18 cellular contexts compared by ENCODE assay signal in the genomic region with DNA sequence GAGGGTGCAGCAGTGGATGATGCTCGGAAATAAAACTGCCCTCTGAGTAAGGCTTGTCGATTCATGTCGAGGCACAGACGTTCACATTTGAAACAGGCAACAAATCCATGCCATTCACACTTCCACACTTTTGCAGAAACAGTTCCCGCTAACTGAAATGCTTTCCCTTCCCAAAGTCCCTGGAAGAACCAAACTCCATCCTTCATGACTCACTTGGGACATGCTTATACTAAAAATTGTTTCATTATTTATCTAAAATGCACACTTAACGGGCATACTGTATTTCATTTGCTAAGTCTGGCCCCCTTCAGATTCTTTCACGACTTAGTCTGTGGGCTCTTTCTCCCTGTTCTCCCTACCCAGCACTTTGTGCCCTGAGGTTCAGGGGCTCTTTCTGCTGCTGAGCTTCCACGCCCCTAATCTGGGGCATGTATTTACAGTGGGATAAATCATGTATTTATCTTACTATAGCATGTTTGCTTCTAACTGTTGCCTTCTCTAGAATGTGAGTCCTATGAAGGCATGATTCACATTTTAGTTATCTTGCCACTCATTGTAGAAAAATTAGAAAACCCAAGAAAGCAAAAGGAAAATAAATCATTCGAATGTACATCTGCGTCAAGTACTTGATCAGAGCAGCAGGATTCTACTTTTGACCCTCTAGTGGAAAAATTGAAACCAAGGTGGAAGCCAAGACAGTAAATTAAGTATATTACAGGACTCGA. TPM values are rescaled to one million over a fixed set of nuclear protein-coding genes. Genes with fewer than 3 reads are reported as not detected.
DNase-seq lines count a peak whose midpoint lies in the region; ATAC-seq, FAIRE-seq and TF ChIP-seq lines count a peak whose summit lies in the region.
"Had no signal": no experiment of that assay in that cellular context is flagged by ENCODE, and none has a peak within 500 bp of the region (broad histone marks: within the 10 kb centered on the region; RNA-seq: fewer than 3 reads in every experiment).

No MANE protein-coding gene starts in this region.

- H3K36me3 Mint-ChIP-seq in activated T-helper 2 cell treated with anti-CD3 and anti-CD28 coated beads, Interferon-gamma antibody, Interleukin-2, Interleukin-4, amounts not matched to agents 10 μg/mL and 5 μg/mL and 100 μg/mL, durations not matched to agents 14 hours and 24 hours and 36 hours (ENCODE audit: low read depth) = no peaks in the 10 kb centered on the region

- intact Hi-C loops in HepG2 (cut with micrococcal nuclease; ENCODE audit: unreplicated experiment) = no loop called here
- intact Hi-C loops in right lobe of liver (cut with DNase I) = no loop called here
- intact Hi-C loops in activated T-helper 2 cell treated with anti-CD3 and anti-CD28 coated beads, Interferon-gamma antibody, Interleukin-2, Interleukin-4, amounts not matched to agents 10 μg/mL and 5 μg/mL and 100 μg/mL, durations not matched to agents 14 hours and 24 hours and 36 hours (cut with micrococcal nuclease) = no loop called here
- intact Hi-C loops in uterus (cut with DNase I; ENCODE audit: low total_unique reads) = no loop called here

- TF ChIP-seq EP300 in HepG2 (IDR thresholded peaks at IDR 0.05; ENCODE audit: low read depth in 2 of 2, low read length in 2 of 2) (no peak), HepG2 (CRISPR knock-in tag; IDR thresholded peaks at IDR 0.05; ENCODE audit: borderline replicate concordance) (no peak)

- no TSS peak for BruUV-seq in HepG2 (replicated peaks; lab: Mats Ljungman, UMichigan)

- H3K27ac ChIP-seq in HepG2 (ENCODE audit: extremely low read length, insufficient read depth, low read length) (peak overlapping the region; percentile 30), right lobe of liver (no peak overlapping the region), hepatocyte (peak overlapping the region; percentile 50), uterus (peak overlapping the region; percentile 85 to 90)
- H3K27ac ChIP-seq: WERI-Rb-1 had no signal

- H3K4me1 ChIP-seq in HepG2 (ENCODE audit: insufficient read depth, low read length) = peaks cover 74% of the 10 kb centered on the region
- H3K4me1 ChIP-seq in right lobe of liver = peaks cover 0 to 36% (median 16%) of the 10 kb centered on the region in 4 donors
- peaks cover 35% of the 10 kb centered on the region for H3K4me1 ChIP-seq in hepatocyte (ENCODE audit: insufficient read depth)
- peaks cover 3 to 33% of the 10 kb centered on the region in 2 donors for H3K4me1 ChIP-seq in uterus

- ATAC-seq in HepG2 (no peak), right lobe of liver (no peak), HG03565 (IDR thresholded peaks at IDR 0.05; ENCODE audit: unreplicated experiment) (no peak), GM21528 (IDR thresholded peaks at IDR 0.05; ENCODE audit: low FRiP score, unreplicated experiment) (no peak)
- ATAC-seq: left colon had no signal

- no peaks in the 10 kb centered on the region for H3K27me3 Mint-ChIP-seq in activated T-helper 2 cell treated with anti-CD3 and anti-CD28 coated beads, Interferon-gamma antibody, Interleukin-2, Interleukin-4, amounts not matched to agents 10 μg/mL and 5 μg/mL and 100 μg/mL, durations not matched to agents 14 hours and 24 hours and 36 hours (ENCODE audit: low read depth)

- no peaks in the 10 kb centered on the region for H3K36me3 ChIP-seq in HepG2 (replicated peaks in 1 of 2; ENCODE audit: control insufficient read depth in 1 of 2, insufficient read depth in 2 of 2, low read length in 2 of 2)
- H3K36me3 ChIP-seq in right lobe of liver = no peaks in the 10 kb centered on the region
- H3K36me3 ChIP-seq in hepatocyte (replicated peaks; ENCODE audit: insufficient read depth, low read depth) = no peaks in the 10 kb centered on the region
- no peaks in the 10 kb centered on the region for H3K36me3 ChIP-seq in uterus
- H3K36me3 ChIP-seq: WERI-Rb-1 had no signal

- no peak overlapping the region for H3K4me3 ChIP-seq in HepG2 (replicated peaks in 1 of 3; ENCODE audit: insufficient read depth in 1 of 3, low read depth in 2 of 3, low read length in 3 of 3)
- no peak overlapping the region for H3K4me3 ChIP-seq in right lobe of liver
- H3K4me3 ChIP-seq in hepatocyte = no peak overlapping the region
- no peak overlapping the region for H3K4me3 ChIP-seq in uterus

- H3K9me3 ChIP-seq in HepG2 (ENCODE audit: low read length) = no peaks in the 10 kb centered on the region
- no peaks in the 10 kb centered on the region for H3K9me3 ChIP-seq in right lobe of liver
- no peaks in the 10 kb centered on the region for H3K9me3 ChIP-seq in hepatocyte (ENCODE audit: low read depth)
- no peaks in the 10 kb centered on the region for H3K9me3 ChIP-seq in uterus

- 42% methylated on average over 11 of the region's 11 CpGs for WGBS in HepG2 (ENCODE audit: low lambda C conversion rate)
- WGBS in right lobe of liver (ENCODE audit: insufficient coverage, low coverage, low lambda C conversion rate, missing lambda C conversion rate) = 83% methylated on average over 11 of the region's 11 CpGs
- 68% methylated on average over 11 of the region's 11 CpGs for WGBS in hepatocyte (ENCODE audit: low lambda C conversion rate, missing lambda C conversion rate)

- CTCF ChIA-PET in HepG2 (lab: Yijun Ruan, JAX; ENCODE audit: low intra/inter-chr PET ratio, low total read pairs) = no interaction called here

- no peaks in the 10 kb centered on the region for H3K9me3 Mint-ChIP-seq in activated T-helper 2 cell treated with anti-CD3 and anti-CD28 coated beads, Interferon-gamma antibody, Interleukin-2, Interleukin-4, amounts not matched to agents 10 μg/mL and 5 μg/mL and 100 μg/mL, durations not matched to agents 14 hours and 24 hours and 36 hours

- H3K4me2 ChIP-seq in HepG2 (ENCODE audit: low read depth, low read length) (0 out of 2 replicates have a peak overlapping the region, but pooled peaks have one; percentile 23), hepatocyte (peak overlapping the region; percentile 44)

- in situ Hi-C loops in HepG2 (cut with HindIII; ENCODE audit: extremely low pct_ligation_motif_present, low pct_unique_long_range_greater_than_20kb) = no loop called here

- no peak for TF ChIP-seq CTCF in HepG2 (CRISPR knock-in tag; IDR thresholded peaks at IDR 0.05)
- TF ChIP-seq CTCF in right lobe of liver (IDR thresholded peaks at IDR 0.05) = no peak
- no peak for TF ChIP-seq CTCF in hepatocyte (IDR thresholded peaks at IDR 0.05; ENCODE audit: poor library complexity)
- no peak for TF ChIP-seq CTCF in uterus (IDR thresholded peaks at IDR 0.05)

- H3K9ac ChIP-seq in HepG2 (ENCODE audit: insufficient read depth, low read depth, low read length) = no peak overlapping the region

- TF ChIP-seq POLR2A in HepG2 (IDR thresholded peaks at IDR 0.05; ENCODE audit: insufficient read depth in 1 of 2, low read depth in 2 of 2, low read length in 2 of 2) (no peak), right lobe of liver (IDR thresholded peaks at IDR 0.05) (no peak), uterus (IDR thresholded peaks at IDR 0.05) (no peak)

- H3K27ac Mint-ChIP-seq in activated T-helper 2 cell treated with anti-CD3 and anti-CD28 coated beads, Interferon-gamma antibody, Interleukin-2, Interleukin-4, amounts not matched to agents 10 μg/mL and 5 μg/mL and 100 μg/mL, durations not matched to agents 14 hours and 24 hours and 36 hours = peak overlapping the region; percentile 9

- no peak for FAIRE-seq in HepG2 (lab: Jason Lieb, UNC)

- H3K79me2 ChIP-seq in HepG2 (ENCODE audit: insufficient read depth, low read length) (no peaks in the 10 kb centered on the region), hepatocyte (no peaks in the 10 kb centered on the region)

- H3K27me3 ChIP-seq in HepG2 (ENCODE audit: control insufficient read depth in 1 of 2, insufficient read depth in 2 of 2, low read length in 2 of 2) (no peaks in the 10 kb centered on the region), right lobe of liver (no peaks in the 10 kb centered on the region), hepatocyte (no peaks in the 10 kb centered on the region), uterus (no peaks in the 10 kb centered on the region)

- no peak overlapping the region for H2AFZ ChIP-seq in HepG2 (ENCODE audit: low read length)
- H2AFZ ChIP-seq in hepatocyte = no peak overlapping the region

- no peak overlapping the region for H3K4me3 Mint-ChIP-seq in activated T-helper 2 cell treated with anti-CD3 and anti-CD28 coated beads, Interferon-gamma antibody, Interleukin-2, Interleukin-4, amounts not matched to agents 10 μg/mL and 5 μg/mL and 100 μg/mL, durations not matched to agents 14 hours and 24 hours and 36 hours (ENCODE audit: low read depth)

- no peak for TF ChIP-seq RAD21 in HepG2 (CRISPR knock-in tag; IDR thresholded peaks at IDR 0.05)

- peaks cover 71% of the 10 kb centered on the region for H3K4me1 Mint-ChIP-seq in activated T-helper 2 cell treated with anti-CD3 and anti-CD28 coated beads, Interferon-gamma antibody, Interleukin-2, Interleukin-4, amounts not matched to agents 10 μg/mL and 5 μg/mL and 100 μg/mL, durations not matched to agents 14 hours and 24 hours and 36 hours (ENCODE audit: low read depth)

- DNase-seq in HepG2 (ENCODE audit: low spot score) = no peak
- no peak for DNase-seq in right lobe of liver
- no peak for DNase-seq in activated T-helper 2 cell treated with anti-CD3 and anti-CD28 coated beads, Interferon-gamma antibody, Interleukin-2, Interleukin-4, amounts not matched to agents 10 μg/mL and 5 μg/mL and 100 μg/mL, durations not matched to agents 14 hours and 24 hours and 36 hours (ENCODE audit: low spot score)
- no peak for DNase-seq in hepatocyte (ENCODE audit: low spot score)
- no peak for DNase-seq in uterus
- no peak for DNase-seq in NCI-H524 (lab: John Stamatoyannopoulos, UW)
- DNase-seq: activated T-cell treated with anti-CD3 and anti-CD28 coated beads, Interleukin-2, amount 50 U/mL, for 1 hour; foreskin melanocyte; KG1; left colon; NCI-H2171; stimulated activated CD4-positive, alpha-beta T cell treated with anti-CD3 and anti-CD28 coated beads, Interleukin-2, amount 100 ng/mL, for 24 hours; WERI-Rb-1 had no signal

- H3K9me2 ChIP-seq in hepatocyte (replicated peaks; ENCODE audit: insufficient read depth) = no peaks in the 10 kb centered on the region

- H4K20me1 ChIP-seq in HepG2 (ENCODE audit: insufficient read depth, low read length) (no peaks in the 10 kb centered on the region), hepatocyte (ENCODE audit: insufficient read depth, poor library complexity, severe bottlenecking) (no peaks in the 10 kb centered on the region)

- POLR2A ChIA-PET in HepG2 (lab: Yijun Ruan, JAX) = interaction anchor here (1.5 kb wide), 1 partner anchor 116 kb away, joined by 5 read pairs; the partner anchor contains the start of gene AHNAK

RNA-seq across cellular contexts. Expression of gene SCGB1A1, which starts 12.5 kb away (rescaled TPM):
- total RNA-seq in HepG2 (2016; rRNA removed; fragmentation: Illumina TruSeq; extraction: Trizol) (not detected in 2 replicates), right lobe of liver (not detected), hepatocyte (not detected in 2 replicates), uterus (not detected)
- not detected in 2 replicates for total RNA-seq in HepG2 (2016; cell fraction: cytosol; rRNA removed; fragmentation: Illumina TruSeq; extraction: Trizol; ENCODE audit: low read depth)
- total RNA-seq in HepG2 (2016; cell fraction: insoluble cytoplasmic fraction; rRNA removed; fragmentation: Illumina TruSeq; extraction: Trizol) = not detected in 2 replicates
- total RNA-seq in HepG2 (2016; cell fraction: membrane; rRNA removed; fragmentation: Illumina TruSeq; extraction: Trizol) = not detected in 2 replicates
- not detected in 2 replicates for total RNA-seq in HepG2 (2016; cell fraction: nucleus; rRNA removed; fragmentation: Illumina TruSeq; extraction: Trizol)
- polyA plus RNA-seq in HepG2 (2011; rRNA removed) (not detected in 2 replicates), hepatocyte (not detected in 2 replicates)
- polyA plus RNA-seq in HepG2 (2011; cell fraction: cytosol; rRNA removed) = not detected in 2 replicates
- not detected in 2 replicates for polyA plus RNA-seq in HepG2 (2011; cell fraction: nucleus; rRNA removed)
- polyA plus RNA-seq in HepG2 (2012) = not detected in 2 replicates
- not detected in 2 replicates for polyA plus RNA-seq in HepG2 (2016; cell fraction: cytosol; fragmentation: Illumina TruSeq; extraction: Trizol; ENCODE audit: low read depth)
- not detected in 2 replicates for polyA plus RNA-seq in HepG2 (2016; cell fraction: insoluble cytoplasmic fraction; fragmentation: Illumina TruSeq; extraction: Trizol; ENCODE audit: low read depth)
- not detected in 2 replicates for polyA plus RNA-seq in HepG2 (2016; cell fraction: membrane; fragmentation: Illumina TruSeq; extraction: Trizol; ENCODE audit: low read depth)
- polyA plus RNA-seq in HepG2 (2016; cell fraction: nucleus; fragmentation: Illumina TruSeq; extraction: Trizol; ENCODE audit: insufficient read depth, low read depth) = not detected in 2 replicates
- not detected in 2 replicates for polyA minus RNA-seq in HepG2 (2011; rRNA and poly(A)+ RNA removed; ENCODE audit: low replicate concordance)
- polyA minus RNA-seq in HepG2 (2011; cell fraction: cytosol; rRNA and poly(A)+ RNA removed) = not detected in 2 replicates
- not detected in 2 replicates for polyA minus RNA-seq in HepG2 (2011; cell fraction: nucleus; rRNA and poly(A)+ RNA removed)
- total RNA-seq in activated T-helper 2 cell treated with anti-CD3 and anti-CD28 coated beads, Interferon-gamma antibody, Interleukin-2, Interleukin-4, amounts not matched to agents 10 μg/mL and 5 μg/mL and 100 μg/mL, durations not matched to agents 14 hours and 24 hours and 36 hours = not detected in 2 replicates
- total RNA-seq: cardiac septum, H4, left colon, subcutaneous adipose tissue had no signal

Comparison
In these comparisons a context has a peak if more than half of its experiments do, and no peak if none do; other contexts are left out.
1. H3K27ac ChIP-seq: peak in HepG2 (single experiment), hepatocyte (single experiment) and uterus (2 of 2); none in right lobe of liver (0 of 3).